Comparison of ENCODE assay signal across 14 cellular contexts in the genomic region with DNA sequence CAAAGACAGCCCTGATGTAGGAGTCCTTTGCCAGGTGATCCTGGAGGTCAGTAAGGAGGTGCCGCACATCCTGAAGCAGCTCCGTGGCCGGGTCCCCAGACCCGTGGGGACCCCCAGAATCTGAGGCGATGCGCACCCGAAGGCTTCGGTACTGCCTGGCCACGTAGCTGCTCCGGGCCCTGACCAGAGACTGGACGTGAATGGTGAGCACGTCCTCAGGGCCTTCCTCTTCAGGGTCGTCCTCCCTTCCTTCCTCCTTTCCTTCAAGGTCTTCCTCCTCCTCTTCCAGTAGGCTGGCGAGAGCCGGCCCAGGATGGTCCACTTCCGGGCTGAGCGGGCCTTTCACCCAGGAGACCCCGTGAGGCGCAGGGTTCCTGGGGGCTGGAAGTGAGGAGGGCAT. TPM values are rescaled to one million over a fixed set of nuclear protein-coding genes. Genes with fewer than 3 reads are reported as not detected.
DNase-seq lines count a peak whose midpoint lies in the region; ATAC-seq and TF ChIP-seq lines count a peak whose summit lies in the region.
"Had no signal": no experiment of that assay in that cellular context is flagged by ENCODE, and none has a peak within 500 bp of the region (broad histone marks: within the 10 kb centered on the region; RNA-seq: fewer than 3 reads in every experiment).

No MANE protein-coding gene starts in this region.

- no peak overlapping the region for H4K91ac ChIP-seq in H9 (ENCODE audit: insufficient read length, low read depth, low read length)

- H4K20me1 ChIP-seq in H9 (ENCODE audit: control insufficient read depth, insufficient read depth, insufficient read length), result no peaks in the 10 kb centered on the region

- H2BK5ac ChIP-seq in H9 (ENCODE audit: insufficient read length, low read length), result no peak overlapping the region

- H3K4me2 ChIP-seq in H9 (ENCODE audit: insufficient read depth, insufficient read length, low read length), result peak overlapping the region; percentile 20

- no peak overlapping the region for H3K9ac ChIP-seq in H9 (ENCODE audit: extremely low read depth, insufficient read length, low read length)

- peak overlapping the region; percentile 72 for H3K27ac ChIP-seq in CD4-positive, alpha-beta T cell (ENCODE audit: low read depth, low read length)
- no peak overlapping the region for H3K27ac ChIP-seq in H9 (ENCODE audit: insufficient read length, low read depth, low read length)
- H3K27ac ChIP-seq: epithelial cell of prostate had no signal

- intact Hi-C loops in CD4-positive, alpha-beta T cell (cut with DNase I, micrococcal nuclease), result loop anchor here in 1 of 2 experiments (2.0 to 5.0 kb wide), 3 partner anchors 40 to 323 kb away; a partner anchor contains a TSS

- no CpG with 5 or more reads among the region's 19 CpGs for WGBS in H9 (ENCODE audit: extremely low coverage, insufficient read length, low lambda C conversion rate)

- no peaks in the 10 kb centered on the region for H3K9me3 Mint-ChIP-seq in CD4-positive, alpha-beta T cell
- H3K9me3 Mint-ChIP-seq in H9, result no peaks in the 10 kb centered on the region
- no peaks in the 10 kb centered on the region for H3K9me3 Mint-ChIP-seq in activated naive CD8-positive, alpha-beta T cell treated with anti-CD3 and anti-CD28 coated beads for 36 hours
- no peaks in the 10 kb centered on the region for H3K9me3 Mint-ChIP-seq in naive thymus-derived CD8-positive, alpha-beta T cell
- H3K9me3 Mint-ChIP-seq: brain had no signal

- no peak overlapping the region for H3K4ac ChIP-seq in H9 (ENCODE audit: low read depth, low read length)

- no peak overlapping the region for H3T11ph ChIP-seq in H9 (ENCODE audit: low read length)

- H3K23ac ChIP-seq in H9 (ENCODE audit: insufficient read length, low read depth, low read length), result no peak overlapping the region

- H3K4me1 ChIP-seq in H9 (ENCODE audit: insufficient read depth, low read length), result no peaks in the 10 kb centered on the region; the same call in 1 of the 2 replicates

- no peak for ATAC-seq in CD4-positive, alpha-beta T cell (ENCODE audit: poor library complexity)
- no peak for ATAC-seq in naive thymus-derived CD8-positive, alpha-beta T cell
- no peak for ATAC-seq in GM21447 (IDR thresholded peaks at IDR 0.05; ENCODE audit: unreplicated experiment)
- no peak for ATAC-seq in GM21717 (IDR thresholded peaks at IDR 0.05; ENCODE audit: unreplicated experiment)

- H3K18ac ChIP-seq in H9 (ENCODE audit: insufficient read length, low read depth, low read length), result no peak overlapping the region

- no peak overlapping the region for H2BK12ac ChIP-seq in H9 (ENCODE audit: insufficient read length, low read depth, low read length)

- H3K79me1 ChIP-seq in H9 (ENCODE audit: insufficient read depth, low read depth, low read length, poor library complexity, severe bottlenecking), result no peaks in the 10 kb centered on the region

- no peak overlapping the region for H2AK5ac ChIP-seq in H9 (ENCODE audit: insufficient read length, low read length)

- no peaks in the 10 kb centered on the region for H3K27me3 Mint-ChIP-seq in CD4-positive, alpha-beta T cell
- peaks cover 10% of the 10 kb centered on the region for H3K27me3 Mint-ChIP-seq in H9 (ENCODE audit: low read depth)
- no peaks in the 10 kb centered on the region for H3K27me3 Mint-ChIP-seq in activated naive CD8-positive, alpha-beta T cell treated with anti-CD3 and anti-CD28 coated beads for 36 hours
- no peaks in the 10 kb centered on the region for H3K27me3 Mint-ChIP-seq in naive thymus-derived CD8-positive, alpha-beta T cell

- POLR2A ChIA-PET in CD4-positive, alpha-beta T cell (lab: Charles Lee), result interaction anchor here (1.7 to 10.7 kb wide), 6 partner anchors 8 to 101 kb away, joined by 6 to 170 read pairs (median 13); a partner anchor contains a TSS
- POLR2A ChIA-PET in naive thymus-derived CD8-positive, alpha-beta T cell (lab: Charles Lee), result interaction anchor here (0.5 to 13.2 kb wide), 7 partner anchors 9 to 964 kb away, joined by 3 to 302 read pairs (median 21); a partner anchor contains a TSS

- no peaks in the 10 kb centered on the region for H3K79me2 ChIP-seq in H9 (ENCODE audit: insufficient read depth, low read length)

- DNase-seq in CD4-positive, alpha-beta T cell, result no peak
- DNase-seq in H9 (no peak), DMS114 treated with DMSO at 0.1 percent for 48 hours (lab: John Stamatoyannopoulos, UW; ENCODE audit: unreplicated experiment) (no peak), activated gamma-delta T cell (lab: John Stamatoyannopoulos, UW) (no peak)
- DNase-seq in activated naive CD8-positive, alpha-beta T cell treated with anti-CD3 and anti-CD28 coated beads for 36 hours, result no peak
- no peak for DNase-seq in naive thymus-derived CD8-positive, alpha-beta T cell
- DNase-seq: DMS153; NK-92 treated with Interleukin-12 subunit alpha and Interleukin-12 subunit beta, amount 100 ng/mL, for 24 hours had no signal

- peaks cover 38% of the 10 kb centered on the region for H3K36me3 Mint-ChIP-seq in CD4-positive, alpha-beta T cell (ENCODE audit: low read depth)
- no peaks in the 10 kb centered on the region for H3K36me3 Mint-ChIP-seq in H9 (ENCODE audit: insufficient read depth in 1 of 3, low read depth in 3 of 3)
- peaks cover 30% of the 10 kb centered on the region for H3K36me3 Mint-ChIP-seq in activated naive CD8-positive, alpha-beta T cell treated with anti-CD3 and anti-CD28 coated beads for 36 hours
- H3K36me3 Mint-ChIP-seq in naive thymus-derived CD8-positive, alpha-beta T cell, result peaks cover 0 to 16% (median 5%) of the 10 kb centered on the region in 3 donors
- H3K36me3 Mint-ChIP-seq: brain had no signal

- H3K14ac ChIP-seq in H9 (ENCODE audit: insufficient read depth, low read length), result no peak overlapping the region

- H3K9me3 ChIP-seq in CD4-positive, alpha-beta T cell (ENCODE audit: control insufficient read depth, low read length), result no peaks in the 10 kb centered on the region
- H3K9me3 ChIP-seq in H9 (ENCODE audit: control insufficient read depth, low read depth, low read length), result no peaks in the 10 kb centered on the region
- H3K9me3 ChIP-seq: right lobe of liver, thyroid gland had no signal

- CTCF ChIA-PET in CD4-positive, alpha-beta T cell (lab: Charles Lee), result interaction anchor here (0.9 to 4.0 kb wide), 13 partner anchors 8 to 136 kb away, joined by 3 to 17 read pairs (median 7); a partner anchor contains a TSS

- peak overlapping the region; percentile 86 for H3K4me3 Mint-ChIP-seq in CD4-positive, alpha-beta T cell
- peak overlapping the region; percentile 36 to 64; a peak in 4 of 5 replicates for H3K4me3 Mint-ChIP-seq in H9
- H3K4me3 Mint-ChIP-seq in activated naive CD8-positive, alpha-beta T cell treated with anti-CD3 and anti-CD28 coated beads for 36 hours, result peak overlapping the region; percentile 91
- H3K4me3 Mint-ChIP-seq in naive thymus-derived CD8-positive, alpha-beta T cell, result peak overlapping the region; percentile 78 to 98 (median 90)

- no peak overlapping the region for H2AFZ ChIP-seq in H9 (ENCODE audit: low read length)

- no peak overlapping the region for H2BK120ac ChIP-seq in H9 (ENCODE audit: low read depth, low read length, poor library complexity, severe bottlenecking)

- H3K4me1 Mint-ChIP-seq in CD4-positive, alpha-beta T cell (ENCODE audit: low read depth), result peaks cover 60% of the 10 kb centered on the region
- peaks cover 11 to 19% of the 10 kb centered on the region in 2 experiments for H3K4me1 Mint-ChIP-seq in H9
- peaks cover 26% of the 10 kb centered on the region for H3K4me1 Mint-ChIP-seq in activated naive CD8-positive, alpha-beta T cell treated with anti-CD3 and anti-CD28 coated beads for 36 hours
- peaks cover 17 to 54% (median 50%) of the 10 kb centered on the region in 4 donors for H3K4me1 Mint-ChIP-seq in naive thymus-derived CD8-positive, alpha-beta T cell

- no peaks in the 10 kb centered on the region for H3K23me2 ChIP-seq in H9 (ENCODE audit: insufficient read length, low read depth, low read length, poor library complexity, severe bottlenecking)

- no peak overlapping the region for H3K56ac ChIP-seq in H9 (ENCODE audit: insufficient read length, low read depth, low read length)

- H3K27ac Mint-ChIP-seq in CD4-positive, alpha-beta T cell, result peak overlapping the region; percentile 86
- no peak overlapping the region for H3K27ac Mint-ChIP-seq in H9
- H3K27ac Mint-ChIP-seq in activated naive CD8-positive, alpha-beta T cell treated with anti-CD3 and anti-CD28 coated beads for 36 hours, result peak overlapping the region; percentile 74
- H3K27ac Mint-ChIP-seq in naive thymus-derived CD8-positive, alpha-beta T cell, result peak overlapping the region in 9 of 10 donors; percentile 48 to 96 (median 91)

- no peak overlapping the region for H2BK20ac ChIP-seq in H9 (ENCODE audit: low read depth, low read length, poor library complexity, severe bottlenecking)

- no peak for TF ChIP-seq CTCF in CD4-positive, alpha-beta T cell (IDR thresholded peaks at IDR 0.05)
- no peak for TF ChIP-seq CTCF in H9 (conservative IDR thresholded peaks at IDR 0.05)

- H3K27me3 ChIP-seq in CD4-positive, alpha-beta T cell (ENCODE audit: control insufficient read depth, insufficient read depth, low read length), result no peaks in the 10 kb centered on the region
- H3K27me3 ChIP-seq in H9 (ENCODE audit: insufficient read depth, low read length), result peaks cover under 1% of the 10 kb centered on the region
- H3K27me3 ChIP-seq: right lobe of liver, thyroid gland had no signal

- no peak overlapping the region for H4K5ac ChIP-seq in H9 (ENCODE audit: insufficient read length, low read depth, low read length)

- H2BK15ac ChIP-seq in H9 (ENCODE audit: low read depth, low read length), result no peak overlapping the region

- no peak overlapping the region for H4K8ac ChIP-seq in H9 (replicated peaks; ENCODE audit: insufficient read length, low read depth, low read length)

RNA-seq across cellular contexts. Expression of a gene that starts 7.5 kb away (rescaled TPM):
- total RNA-seq in CD4-positive, alpha-beta T cell, result 10 to 100 TPM; 19.5 to 21.3 TPM
- total RNA-seq in H9 (2021), result 6.4 and 7.3 TPM in 2 replicates
- total RNA-seq in activated naive CD8-positive, alpha-beta T cell treated with anti-CD3 and anti-CD28 coated beads for 36 hours, result 10 to 100 TPM; 74.0 to 75.0 TPM
- 10 to 100 TPM; 52.9 to 55.0 TPM for total RNA-seq in naive thymus-derived CD8-positive, alpha-beta T cell
- 10 to 100 TPM; 29.9 to 64.7 (median 40.5) TPM for polyA plus RNA-seq in naive thymus-derived CD8-positive, alpha-beta T cell

RNA-seq across cellular contexts. Expression of a gene that starts 20.8 kb away (rescaled TPM):
- 100 to 1,000 TPM; 535 to 565 TPM for total RNA-seq in CD4-positive, alpha-beta T cell
- total RNA-seq in H9 (2021), result 704 and 710 TPM in 2 replicates
- total RNA-seq in activated naive CD8-positive, alpha-beta T cell treated with anti-CD3 and anti-CD28 coated beads for 36 hours, result 100 to 1,000 TPM; 723 to 728 TPM
- total RNA-seq in naive thymus-derived CD8-positive, alpha-beta T cell, result 100 to 1,000 TPM; 390 to 406 TPM
- polyA plus RNA-seq in naive thymus-derived CD8-positive, alpha-beta T cell, result 10 to 100 TPM; 70.6 to 77.6 (median 71.4) TPM

RNA-seq across cellular contexts. Expression of a gene that starts 28.8 kb away (rescaled TPM):
- total RNA-seq in CD4-positive, alpha-beta T cell, result 10 to 100 TPM; 60.8 to 67.8 TPM
- 8.4 and 9.2 TPM in 2 replicates for total RNA-seq in H9 (2021)
- total RNA-seq in activated naive CD8-positive, alpha-beta T cell treated with anti-CD3 and anti-CD28 coated beads for 36 hours, result 10 to 100 TPM; 19.4 to 21.2 TPM
- total RNA-seq in naive thymus-derived CD8-positive, alpha-beta T cell, result 10 to 100 TPM; 46.0 to 50.7 TPM
- 10 to 100 TPM; 28.2 to 48.0 (median 33.5) TPM for polyA plus RNA-seq in naive thymus-derived CD8-positive, alpha-beta T cell

RNA-seq across cellular contexts. Expression of a gene that starts 29.2 kb away (rescaled TPM):
- total RNA-seq in CD4-positive, alpha-beta T cell, result 10 to 100 TPM; 29.3 to 30.1 TPM
- 33.8 and 36.7 TPM in 2 replicates for total RNA-seq in H9 (2021)
- total RNA-seq in activated naive CD8-positive, alpha-beta T cell treated with anti-CD3 and anti-CD28 coated beads for 36 hours, result 10 to 100 TPM; 85.7 to 86.2 TPM
- 10 to 100 TPM; 23.6 to 25.2 TPM for total RNA-seq in naive thymus-derived CD8-positive, alpha-beta T cell
- polyA plus RNA-seq in naive thymus-derived CD8-positive, alpha-beta T cell, result 10 to 100 TPM in 1 of 3 donors, 1 to 10 TPM in 2; 7.9 to 12.9 (median 9.5) TPM

RNA-seq across cellular contexts. Expression of a gene that starts 39.0 kb away (rescaled TPM):
- 10 to 100 TPM; 32.6 to 35.3 TPM for total RNA-seq in CD4-positive, alpha-beta T cell
- 141 and 145 TPM in 2 replicates for total RNA-seq in H9 (2021)
- total RNA-seq in activated naive CD8-positive, alpha-beta T cell treated with anti-CD3 and anti-CD28 coated beads for 36 hours, result 100 to 1,000 TPM; 103 to 107 TPM
- 100 to 1,000 TPM; 118 to 138 TPM for total RNA-seq in naive thymus-derived CD8-positive, alpha-beta T cell
- 100 to 1,000 TPM; 218 to 291 (median 238) TPM for polyA plus RNA-seq in naive thymus-derived CD8-positive, alpha-beta T cell

Comparison
In these comparisons a context has a peak if more than half of its experiments do, and no peak if none do; other contexts are left out.
1. H3K27ac Mint-ChIP-seq: peak in CD4-positive, alpha-beta T cell (single experiment), activated naive CD8-positive, alpha-beta T cell treated with anti-CD3 and anti-CD28 coated beads for 36 hours (single experiment) and naive thymus-derived CD8-positive, alpha-beta T cell (9 of 10); none in H9 (0 of 3).
2. Peak in every context shown above with its lines, with median percentiles within 50 percentile points of each other: H3K4me3 Mint-ChIP-seq.